9 cellular contexts compared by ENCODE assay signal in the genomic region with DNA sequence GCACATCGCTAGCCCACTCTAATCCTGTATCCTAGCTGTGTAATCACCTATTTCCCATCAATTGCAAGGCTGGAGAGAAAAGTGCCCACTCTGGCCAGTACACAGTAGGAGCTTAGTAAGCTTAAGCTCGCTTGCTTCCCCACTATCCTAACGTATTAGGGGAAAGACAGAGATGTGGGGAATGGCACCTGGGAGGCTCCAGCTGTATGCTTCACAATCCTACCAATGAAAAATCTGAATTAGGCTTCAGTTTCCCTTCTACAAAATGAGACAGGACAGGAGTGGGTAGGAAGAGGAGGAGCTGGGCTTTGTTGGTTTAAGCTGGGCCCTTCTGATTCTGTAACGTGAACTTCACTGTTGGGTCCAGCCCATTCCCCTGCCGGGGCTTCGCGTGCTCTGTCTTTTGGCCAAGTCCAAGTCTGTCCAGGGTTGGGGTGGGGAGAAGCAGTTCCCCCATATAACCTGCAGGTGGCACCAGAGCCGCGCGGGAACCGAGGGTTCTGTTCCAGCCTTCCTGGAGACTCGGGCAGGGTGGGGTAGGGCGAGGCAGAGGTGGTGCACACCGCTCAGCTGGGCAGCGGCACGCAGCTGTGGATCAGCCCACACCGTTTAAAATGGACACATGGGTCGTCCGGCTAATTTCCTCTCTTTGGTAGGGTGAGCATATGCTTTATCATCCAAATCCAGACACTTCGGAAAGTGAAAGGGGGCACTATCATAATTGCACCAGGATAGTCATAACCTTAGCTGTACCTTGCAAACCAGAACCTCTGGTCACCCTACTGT.
DNase-seq lines count a peak whose midpoint lies in the region; ATAC-seq and TF ChIP-seq lines count a peak whose summit lies in the region.
"Had no signal": no experiment of that assay in that cellular context is flagged by ENCODE, and none has a peak within 500 bp of the region (broad histone marks: within the 10 kb centered on the region; RNA-seq: fewer than 3 reads in every experiment).

No MANE protein-coding gene starts in this region.

- no peaks in the 10 kb centered on the region for H4K20me1 ChIP-seq in SU-DHL-6 (ENCODE audit: low read depth, low read length)

- H3K9me3 ChIP-seq in CD8-positive, alpha-beta T cell (ENCODE audit: low read length), result no peaks in the 10 kb centered on the region
- no peaks in the 10 kb centered on the region for H3K9me3 ChIP-seq in SU-DHL-6 (ENCODE audit: insufficient read depth, low read length)
- no peaks in the 10 kb centered on the region for H3K9me3 ChIP-seq in adipocyte (ENCODE audit: control insufficient read depth, low read length)
- no peaks in the 10 kb centered on the region for H3K9me3 ChIP-seq in heart right ventricle
- no peaks in the 10 kb centered on the region for H3K9me3 ChIP-seq in uterus

- peak; percentile 55 to 86 (median 69) for DNase-seq in CD8-positive, alpha-beta T cell
- DNase-seq in M059J (ENCODE audit: low read depth) (peak; percentile 54), adipocyte (ENCODE audit: low read depth) (peak; percentile 86), heart right ventricle (peak; percentile 75 to 79), renal cortical epithelial cell (ENCODE audit: low read depth) (peak; percentile 40), uterus (peak; percentile 72 to 82)

- H3K4me2 ChIP-seq in SU-DHL-6 (ENCODE audit: low read depth, low read length, poor library complexity, severe bottlenecking), result no peak overlapping the region

- no peaks in the 10 kb centered on the region for H3K27me3 ChIP-seq in CD8-positive, alpha-beta T cell (ENCODE audit: insufficient read depth, low read length)
- H3K27me3 ChIP-seq in SU-DHL-6 (ENCODE audit: low read length), result no peaks in the 10 kb centered on the region
- peaks cover 5% of the 10 kb centered on the region for H3K27me3 ChIP-seq in adipocyte (replicated peaks; ENCODE audit: control insufficient read depth, insufficient read depth, low read length)
- H3K27me3 ChIP-seq in heart right ventricle, result no peaks in the 10 kb centered on the region
- H3K27me3 ChIP-seq in uterus, result no peaks in the 10 kb centered on the region

- H3K36me3 ChIP-seq in CD8-positive, alpha-beta T cell (ENCODE audit: insufficient read depth, low read length), result no peaks in the 10 kb centered on the region
- H3K36me3 ChIP-seq in SU-DHL-6 (ENCODE audit: low read length) (no peaks in the 10 kb centered on the region), adipocyte (ENCODE audit: control insufficient read depth, insufficient read depth, low read length, severe bottlenecking) (no peaks in the 10 kb centered on the region), heart right ventricle (no peaks in the 10 kb centered on the region), uterus (no peaks in the 10 kb centered on the region)

- CTCF ChIA-PET in CD8-positive, alpha-beta T cell (lab: Charles Lee), result interaction anchor here (0.6 to 7.3 kb wide), 47 partner anchors 8 to 589 kb away, joined by 3 to 143 read pairs (median 4); partner anchors contain the start of genes CIB2 and SKIC8

- peak in 1 of 2 donors; percentile 27 for TF ChIP-seq POLR2A in uterus (IDR thresholded peaks at IDR 0.05)

- peak; percentile 100 for ATAC-seq in CD8-positive, alpha-beta T cell
- ATAC-seq in GM21390 (IDR thresholded peaks at IDR 0.05; ENCODE audit: unreplicated experiment), result peak; percentile 81
- ATAC-seq in heart right ventricle, result peak; percentile 96 to 98 (median 97)

- H3K79me2 ChIP-seq in SU-DHL-6 (ENCODE audit: insufficient read depth, low read length), result no peaks in the 10 kb centered on the region

- H3K27me3 Mint-ChIP-seq in CD8-positive, alpha-beta T cell (ENCODE audit: low read depth), result peaks cover 2% of the 10 kb centered on the region

- intact Hi-C loops in CD8-positive, alpha-beta T cell (cut with DNase I, micrococcal nuclease), result loop anchor here (1.0 to 2.0 kb wide), 6 partner anchors 149 to 464 kb away; no protein-coding TSS in a partner anchor
- intact Hi-C loops in heart right ventricle (cut with DNase I) (loop anchor here in 8 of 10 donors (1.0 to 10.0 kb wide), 5 partner anchors 150 to 466 kb away; no protein-coding TSS in a partner anchor), uterus (cut with DNase I; ENCODE audit: low total_unique reads) (no loop called here)

- no peaks in the 10 kb centered on the region for H3K4me1 Mint-ChIP-seq in CD8-positive, alpha-beta T cell (ENCODE audit: low read depth)

- peak; percentile 97 for TF ChIP-seq CTCF in CD8-positive, alpha-beta T cell (IDR thresholded peaks at IDR 0.05)
- peak; percentile 88 for TF ChIP-seq CTCF in SU-DHL-6 (IDR thresholded peaks at IDR 0.05; ENCODE audit: insufficient read depth, low read length, poor library complexity, severe bottlenecking)
- TF ChIP-seq CTCF in heart right ventricle (IDR thresholded peaks at IDR 0.05), result peak; percentile 96 to 99 (median 97)
- TF ChIP-seq CTCF in uterus (IDR thresholded peaks at IDR 0.05), result peak; percentile 92 to 97 (median 95)

- 9 to 12% methylated on average over 20 of the region's 20 CpGs for WGBS in heart right ventricle, 2 donors

- no peak overlapping the region for H3K9ac ChIP-seq in SU-DHL-6 (ENCODE audit: low read length)
- H3K9ac ChIP-seq in adipocyte (ENCODE audit: low read length), result peak overlapping the region; percentile 44

- POLR2A ChIA-PET in CD8-positive, alpha-beta T cell (lab: Charles Lee), result no interaction called here

- H3K36me3 Mint-ChIP-seq in CD8-positive, alpha-beta T cell, result no peaks in the 10 kb centered on the region
- H3K36me3 Mint-ChIP-seq: activated naive CD4-positive, alpha-beta T cell treated with anti-CD3 and anti-CD28 coated beads, Interleukin-2, amount 50 U/mL, for 24 hours had no signal

- H3F3A ChIP-seq in SU-DHL-6 (ENCODE audit: insufficient read depth), result no peaks in the 10 kb centered on the region

- no peak overlapping the region for H2AFZ ChIP-seq in SU-DHL-6 (ENCODE audit: low read depth, low read length, severe bottlenecking)

- H3K4me3 Mint-ChIP-seq in CD8-positive, alpha-beta T cell, result no peak overlapping the region
- H3K4me3 Mint-ChIP-seq: activated naive CD4-positive, alpha-beta T cell treated with anti-CD3 and anti-CD28 coated beads, Interleukin-2, amount 50 U/mL, for 24 hours had no signal

- no peaks in the 10 kb centered on the region for H3K9me2 ChIP-seq in SU-DHL-6 (replicated peaks; ENCODE audit: insufficient read depth, low read length)

- no peak overlapping the region for H3K4me3 ChIP-seq in CD8-positive, alpha-beta T cell (ENCODE audit: low read depth, low read length)
- H3K4me3 ChIP-seq in SU-DHL-6 (ENCODE audit: insufficient read depth, low read length, poor library complexity, severe bottlenecking) (no peak overlapping the region), adipocyte (ENCODE audit: low read length) (peak overlapping the region; percentile 67), heart right ventricle (peak overlapping the region in 5 of 10 donors; percentile 24 to 38 (median 27)), uterus (no peak overlapping the region)

- no peak overlapping the region for H3K27ac Mint-ChIP-seq in CD8-positive, alpha-beta T cell
- H3K27ac Mint-ChIP-seq: activated naive CD4-positive, alpha-beta T cell treated with anti-CD3 and anti-CD28 coated beads, Interleukin-2, amount 50 U/mL, for 24 hours had no signal

- H3K27ac ChIP-seq in CD8-positive, alpha-beta T cell (ENCODE audit: low read depth, low read length), result no peak overlapping the region
- H3K27ac ChIP-seq in SU-DHL-6 (ENCODE audit: low read depth, low read length) (no peak overlapping the region), heart right ventricle (no peak overlapping the region), uterus (no peak overlapping the region)

- H3K9me3 Mint-ChIP-seq in CD8-positive, alpha-beta T cell, result no peaks in the 10 kb centered on the region
- H3K9me3 Mint-ChIP-seq: activated naive CD4-positive, alpha-beta T cell treated with anti-CD3 and anti-CD28 coated beads, Interleukin-2, amount 50 U/mL, for 24 hours had no signal

- peaks cover 3% of the 10 kb centered on the region for H3K4me1 ChIP-seq in CD8-positive, alpha-beta T cell (ENCODE audit: insufficient read depth, low read length)
- H3K4me1 ChIP-seq in adipocyte (ENCODE audit: control insufficient read depth, insufficient read depth, low read length) (peaks cover 7% of the 10 kb centered on the region), heart right ventricle (peaks cover 0 to 8% (median 4%) of the 10 kb centered on the region in 9 donors), uterus (no peaks in the 10 kb centered on the region)
